ENCODE assay signal across 8 cellular contexts in genomic region chr4:98143001-98143899, GRCh38. TPM values are rescaled to one million over a fixed set of nuclear protein-coding genes. Genes with fewer than 3 reads are reported as not detected.
DNase-seq lines count a peak whose midpoint lies in the region; ATAC-seq, FAIRE-seq and TF ChIP-seq lines count a peak whose summit lies in the region.

Gene STPG2, minus strand, starts transcription at chr4:98143476.

- peak; percentile 99 for ATAC-seq in GM19468 (IDR thresholded peaks at IDR 0.05; ENCODE audit: extremely low read depth, unreplicated experiment)

- no peaks in the 10 kb centered on the region for H4K20me1 ChIP-seq in endothelial cell of umbilical vein (replicated peaks; ENCODE audit: control insufficient read depth, extremely low read depth, insufficient read depth, low read length)

- POLR2A ChIA-PET in endothelial cell of umbilical vein (lab: Charles Lee): interaction anchor here (0.7 kb wide), 1 partner anchor 1390 kb away, joined by 3 read pairs; no protein-coding TSS in a partner anchor

- peaks cover 5% of the 10 kb centered on the region for H3K4me1 ChIP-seq in endothelial cell of umbilical vein (ENCODE audit: control insufficient read depth, extremely low read depth, insufficient read depth, low read length)

- peak within 1 kb of the TSS; percentile 71 for H3K27ac ChIP-seq in endothelial cell of umbilical vein (ENCODE audit: insufficient read depth, low read depth, low read length)

- H3K4me3 ChIP-seq in endothelial cell of umbilical vein (replicated peaks in 1 of 3; ENCODE audit: insufficient read depth in 1 of 3, low read depth in 1 of 3, low read length in 3 of 3): peak within 1 kb of the TSS; percentile 62 to 88 (median 71)

- H3K9ac ChIP-seq in endothelial cell of umbilical vein (replicated peaks; ENCODE audit: extremely low read depth, insufficient read depth, low read length): peak within 1 kb of the TSS; percentile 78

- H3K9me1 ChIP-seq in endothelial cell of umbilical vein (replicated peaks; ENCODE audit: control insufficient read depth, extremely low read depth, insufficient read depth, low read length): no peaks in the 10 kb centered on the region

- CTCF ChIA-PET in endothelial cell of umbilical vein (lab: Charles Lee): interaction anchor here (1.0 to 1.3 kb wide), 4 partner anchors 14 to 1262 kb away, joined by 3 to 6 read pairs (median 3); no protein-coding TSS in a partner anchor

- no peaks in the 10 kb centered on the region for H3K79me2 ChIP-seq in endothelial cell of umbilical vein (ENCODE audit: control insufficient read depth, insufficient read depth, low read length)

- dilution Hi-C loops in endothelial cell of umbilical vein (cut with MboI; ENCODE audit: extremely low pct_ligation_motif_present, low sequenced_read_pairs): no loop called here

- peak; percentile 92 for FAIRE-seq in endothelial cell of umbilical vein (lab: Jason Lieb, UNC)

- TF ChIP-seq CTCF in endothelial cell of umbilical vein (IDR thresholded peaks at IDR 0.05; ENCODE audit: extremely low read depth in 1 of 2, insufficient read depth in 1 of 2, low read depth in 1 of 2, low read length in 2 of 2): peak; percentile 22 to 59

- peak within 1 kb of the TSS; percentile 97 for H2AFZ ChIP-seq in endothelial cell of umbilical vein (ENCODE audit: low read depth, low read length)

- DNase-seq in COLO668 (lab: John Stamatoyannopoulos, UW; ENCODE audit: unreplicated experiment) (peak; percentile 96), HS-5 (ENCODE audit: low read depth) (peak; percentile 51), NOMO-1 treated with DMSO at 0.1 percent for 48 hours (lab: John Stamatoyannopoulos, UW; ENCODE audit: unreplicated experiment) (peak; percentile 95), endothelial cell of umbilical vein (ENCODE audit: low read depth, low spot score) (peak; percentile 87), midbrain (lab: John Stamatoyannopoulos, UW) (peak; percentile 95)
- DNase-seq in activated CD8-positive, alpha-beta memory T cell treated with anti-CD3 and anti-CD28 coated beads, Interleukin-2, amount 50 U/mL, for 48 hours: peak; percentile 93
- peak; percentile 89 to 90 for DNase-seq in stimulated activated CD8-positive, alpha-beta memory T cell treated with anti-CD3 and anti-CD28 coated beads, Interleukin-15, amount 100 ng/mL, for 48 hours (ENCODE audit: low read depth in 2 of 2)

- TSS peak; percentile 97 for BruUV-seq in endothelial cell of umbilical vein (replicated peaks; lab: Mats Ljungman, UMichigan)

- H3K4me2 ChIP-seq in endothelial cell of umbilical vein (ENCODE audit: insufficient read depth, low read length): peak within 1 kb of the TSS; percentile 92

- H3K27me3 ChIP-seq in endothelial cell of umbilical vein (ENCODE audit: control insufficient read depth in 2 of 2, insufficient read depth in 2 of 2, low read length in 2 of 2): no peaks in the 10 kb centered on the region

- intact Hi-C loops in endothelial cell of umbilical vein (cut with micrococcal nuclease): loop anchor here (2.0 to 5.0 kb wide), 3 partner anchors 119 to 1419 kb away; partner anchors contain the start of genes RAP1GDS1 and TRMT10A

- H3K36me3 ChIP-seq in endothelial cell of umbilical vein (ENCODE audit: control insufficient read depth in 2 of 2, extremely low read depth in 1 of 2, insufficient read depth in 2 of 2, low read length in 2 of 2): no peaks in the 10 kb centered on the region

- no peaks in the 10 kb centered on the region for H3K9me3 ChIP-seq in endothelial cell of umbilical vein (replicated peaks; ENCODE audit: control insufficient read depth, insufficient read depth, low read length)

- peak; percentile 59 for TF ChIP-seq POLR2A in endothelial cell of umbilical vein (IDR thresholded peaks at IDR 0.05; ENCODE audit: low read depth, low read length)

TF ChIP-seq in endothelial cell of umbilical vein, 7 proteins besides CTCF, POLR2A, EP300 and RAD21:
- TF ChIP-seq JUN (IDR thresholded peaks at IDR 0.05; ENCODE audit: borderline replicate concordance, insufficient read depth, insufficient read length, low read depth) (no peak), POLR2AphosphoS5 (IDR thresholded peaks at IDR 0.05; ENCODE audit: insufficient read depth, low read depth, low read length) (peak; percentile 67), GATA2 (IDR thresholded peaks at IDR 0.05; ENCODE audit: insufficient read depth, insufficient read length, low read depth, low read length) (no peak)

RNA-seq across cellular contexts. Expression of gene STPG2, which starts in this region (rescaled TPM):
- not detected in 2 replicates for total RNA-seq in endothelial cell of umbilical vein
- not detected in 2 replicates for polyA plus RNA-seq in endothelial cell of umbilical vein
- polyA plus RNA-seq in endothelial cell of umbilical vein (2011; cell fraction: cytosol; rRNA removed): not detected in 2 replicates
- 0.08 and 0.09 TPM in 2 replicates for polyA plus RNA-seq in endothelial cell of umbilical vein (2011; cell fraction: nucleus; rRNA removed)
- polyA plus RNA-seq in endothelial cell of umbilical vein (2012): not detected in 2 replicates
- 0.27 and 0.30 TPM in 2 replicates for polyA minus RNA-seq in endothelial cell of umbilical vein
- not detected for polyA minus RNA-seq in endothelial cell of umbilical vein (2011; cell fraction: cytosol; rRNA and poly(A)+ RNA removed)
- 1.6 and 1.9 TPM in 2 replicates for polyA minus RNA-seq in endothelial cell of umbilical vein (2011; cell fraction: nucleus; rRNA and poly(A)+ RNA removed)

Comparison
In these comparisons a context has a peak if more than half of its experiments do, and no peak if none do; other contexts are left out.
1. Peak in every context shown above with its lines: DNase-seq, ATAC-seq, H3K4me3 ChIP-seq and H3K27ac ChIP-seq.